1 cellular context compared by ENCODE assay signal in genomic region chr19:38657633-38658222, GRCh38.
TF ChIP-seq lines count a peak whose summit lies in the region.

No MANE protein-coding gene starts in this region.

TF ChIP-seq in H1, 55 proteins besides CTCF, POLR2A, EP300 and RAD21:
- TF ChIP-seq POLR2AphosphoS5 (IDR thresholded peaks at IDR 0.05; ENCODE audit: low read depth, low read length): no peak; the same call in 1 of the 2 replicates
- TF ChIP-seq JUND (IDR thresholded peaks at IDR 0.05; ENCODE audit: low read length): no peak
- no peak for TF ChIP-seq SRF (IDR thresholded peaks at IDR 0.05; ENCODE audit: low read depth, low read length)
- TF ChIP-seq PHF8 (conservative IDR thresholded peaks at IDR 0.05; ENCODE audit: low read depth, low read length): no peak
- no peak for TF ChIP-seq BRCA1 (IDR thresholded peaks at IDR 0.05; ENCODE audit: low read depth, low read length)
- TF ChIP-seq MAFK (IDR thresholded peaks at IDR 0.05; ENCODE audit: low read depth, low read length): no peak
- TF ChIP-seq RNF2 (IDR thresholded peaks at IDR 0.05; ENCODE audit: borderline replicate concordance, low read depth, low read length, missing control alignments, poor library complexity, severe bottlenecking): no peak
- TF ChIP-seq CHD7 (IDR thresholded peaks at IDR 0.05; ENCODE audit: insufficient replicate concordance, low read length): no peak
- TF ChIP-seq MAX (IDR thresholded peaks at IDR 0.05): no peak
- no peak for TF ChIP-seq TEAD4 (IDR thresholded peaks at IDR 0.05; ENCODE audit: low read depth, low read length)
- TF ChIP-seq EGR1 (IDR thresholded peaks at IDR 0.05; ENCODE audit: borderline replicate concordance, low read depth, low read length): no peak
- no peak for TF ChIP-seq GTF2F1 (IDR thresholded peaks at IDR 0.05; ENCODE audit: borderline replicate concordance, low read depth, low read length)
TF ChIP-seq in H1: peak in this region for 0.
